In the genomic region with DNA sequence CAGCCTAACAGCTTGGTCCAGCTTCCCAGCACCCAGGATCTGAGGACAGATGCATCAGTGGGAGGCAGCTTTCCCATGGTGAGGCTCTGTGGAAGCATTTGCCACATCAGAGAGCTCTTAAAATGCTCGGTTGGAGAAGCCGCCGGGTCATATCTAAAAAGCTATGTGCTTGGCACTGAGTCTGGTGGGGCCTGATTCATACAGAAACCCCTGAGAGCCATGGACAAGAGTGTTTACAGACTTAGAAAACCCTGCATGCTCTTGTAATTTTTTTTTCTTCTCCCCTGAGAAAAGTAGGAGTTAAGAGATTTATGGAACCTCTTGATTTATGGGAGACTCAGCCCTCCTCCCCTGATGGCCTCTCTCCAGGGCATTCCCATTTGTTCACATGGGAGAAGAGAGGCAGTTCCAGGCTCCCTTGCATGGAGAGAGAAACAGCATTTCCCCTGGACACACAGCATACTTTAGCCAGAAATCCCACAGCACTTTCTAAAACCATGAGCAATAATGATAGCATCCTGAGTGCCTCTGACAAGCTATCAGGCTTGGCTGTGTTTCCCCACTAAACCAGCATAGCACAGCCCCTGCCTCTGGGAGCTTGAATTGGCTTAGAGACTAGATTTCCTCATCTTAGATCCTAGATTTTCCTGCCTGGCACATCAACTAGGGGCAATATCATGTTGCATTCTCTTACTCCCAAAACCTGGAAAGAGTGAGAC, we compare ENCODE assay signal across 27 cellular contexts.
A peak's percentile ranks its signal among the peaks of the same experiment; 100 is the strongest.
DNase-seq lines count a peak whose midpoint lies in the region; ATAC-seq and TF ChIP-seq lines count a peak whose summit lies in the region.
"Had no signal": no experiment of that assay in that cellular context is flagged by ENCODE, and none has a peak within 500 bp of the region (broad histone marks: within the 10 kb centered on the region; RNA-seq: fewer than 3 reads in every experiment).

No MANE protein-coding gene starts in this region.

- no peak overlapping the region for H2AFZ ChIP-seq in PC-3 (ENCODE audit: low read length)

- H3K4me1 ChIP-seq in PC-3 (ENCODE audit: insufficient read depth, low read length), result no peaks in the 10 kb centered on the region
- H3K4me1 ChIP-seq: body of pancreas, lower lobe of right lung, prostate gland had no signal

- intact Hi-C loops in PC-3 (cut with micrococcal nuclease), result no loop called here

- DNase-seq in DMS79 treated with DMSO at 0.1 percent for 48 hours (lab: John Stamatoyannopoulos, UW) (peak; percentile 7), DMS79 (lab: John Stamatoyannopoulos, UW) (no peak), NCI-H69 (lab: John Stamatoyannopoulos, UW) (peak; percentile 27), left kidney (ENCODE audit: low read depth, low spot score) (peak; percentile 80), superior temporal gyrus (ENCODE audit: extremely low spot score) (peak; percentile 36), PC-3 (no peak)
- DNase-seq: 8988T; activated CD4-positive, alpha-beta T cell treated with anti-CD3 and anti-CD28 coated beads for 1 hour; activated CD8-positive, alpha-beta T cell treated with anti-CD3 and anti-CD28 coated beads for 36 hours; activated effector memory CD4-positive, alpha-beta T cell treated with Interleukin-2 at 50 U/mL for 16 hours; activated naive CD8-positive, alpha-beta T cell treated with anti-CD3 and anti-CD28 coated beads, Interleukin-2, amount 10 ng/mL, durations not matched to agents 7 days and 5 days; cerebellar nuclear complex; DND-41; foreskin fibroblast; HFFc6; lower lobe of right lung; NCI-H1092 treated with DMSO at 0.1 percent for 48 hours; NCI-H510A; NK-92 treated with Interleukin-12 subunit alpha and Interleukin-12 subunit beta, amount 100 ng/mL, for 24 hours; SIG-M5 had no signal

- ATAC-seq in GM21825 (IDR thresholded peaks at IDR 0.05; ENCODE audit: unreplicated experiment), result no peak
- no peak for ATAC-seq in GM21737 (IDR thresholded peaks at IDR 0.05; ENCODE audit: unreplicated experiment)
- ATAC-seq in PC-3, result no peak
- ATAC-seq: activated CD8-positive, alpha-beta T cell treated with anti-CD3 and anti-CD28 coated beads for 36 hours; body of pancreas; Panc1 had no signal

- H3K9ac ChIP-seq in PC-3 (ENCODE audit: low read length), result no peak overlapping the region
- H3K9ac ChIP-seq: BLaER1 had no signal

- no peak overlapping the region for H3K4me3 ChIP-seq in PC-3 (ENCODE audit: low read length)
- H3K4me3 ChIP-seq: BLaER1, body of pancreas, lower lobe of right lung, prostate gland had no signal

- no peak overlapping the region for H3K4me2 ChIP-seq in PC-3 (ENCODE audit: low read length)
- H3K4me2 ChIP-seq: BLaER1 had no signal

- H3F3A ChIP-seq in PC-3 (ENCODE audit: low read length, unreplicated experiment), result no peaks in the 10 kb centered on the region

- H3K36me3 ChIP-seq in PC-3 (ENCODE audit: low read depth, low read length), result no peaks in the 10 kb centered on the region
- H3K36me3 ChIP-seq: BLaER1, lower lobe of right lung, prostate gland had no signal

- 0 out of 2 replicates have a peak, but pooled peaks cover 4% of the 10 kb centered on the region for H3K9me3 ChIP-seq in PC-3 (ENCODE audit: low read length)
- H3K9me3 ChIP-seq: body of pancreas, lower lobe of right lung, prostate gland had no signal

- no TSS peak for BruUV-seq in PC-3 (replicated peaks; lab: Mats Ljungman, UMichigan)

- no peaks in the 10 kb centered on the region for H3K9me2 ChIP-seq in PC-3 (replicated peaks; ENCODE audit: low read length)

- POLR2A ChIA-PET in PC-3 (lab: Charles Lee; ENCODE audit: unreplicated experiment), result no interaction called here

- no peaks in the 10 kb centered on the region for H3K27me3 ChIP-seq in PC-3 (ENCODE audit: low read length)
- H3K27me3 ChIP-seq: BLaER1, body of pancreas had no signal

- no peaks in the 10 kb centered on the region for H3K79me2 ChIP-seq in PC-3 (ENCODE audit: low read length)

- no peak for TF ChIP-seq CTCF in PC-3 (conservative IDR thresholded peaks at IDR 0.05; ENCODE audit: low read depth, low read length)

- H4K20me1 ChIP-seq in PC-3 (ENCODE audit: low read length), result no peaks in the 10 kb centered on the region
- H4K20me1 ChIP-seq: BLaER1 had no signal

- no peak overlapping the region for H3K27ac ChIP-seq in PC-3 (ENCODE audit: low read length)
- H3K27ac ChIP-seq: BLaER1, body of pancreas, epithelial cell of prostate, lower lobe of right lung, prostate gland had no signal

- CTCF ChIA-PET in PC-3 (lab: Charles Lee), result no interaction called here

Comparison
In these comparisons a context has a peak if more than half of its experiments do, and no peak if none do; other contexts are left out.
1. DNase-seq: peak in DMS79 treated with DMSO at 0.1 percent for 48 hours (single experiment), NCI-H69 (single experiment), left kidney (single experiment) and superior temporal gyrus (single experiment); none in DMS79 (single experiment) and PC-3 (single experiment).